1 cellular context compared by ENCODE assay signal in the genomic region with DNA sequence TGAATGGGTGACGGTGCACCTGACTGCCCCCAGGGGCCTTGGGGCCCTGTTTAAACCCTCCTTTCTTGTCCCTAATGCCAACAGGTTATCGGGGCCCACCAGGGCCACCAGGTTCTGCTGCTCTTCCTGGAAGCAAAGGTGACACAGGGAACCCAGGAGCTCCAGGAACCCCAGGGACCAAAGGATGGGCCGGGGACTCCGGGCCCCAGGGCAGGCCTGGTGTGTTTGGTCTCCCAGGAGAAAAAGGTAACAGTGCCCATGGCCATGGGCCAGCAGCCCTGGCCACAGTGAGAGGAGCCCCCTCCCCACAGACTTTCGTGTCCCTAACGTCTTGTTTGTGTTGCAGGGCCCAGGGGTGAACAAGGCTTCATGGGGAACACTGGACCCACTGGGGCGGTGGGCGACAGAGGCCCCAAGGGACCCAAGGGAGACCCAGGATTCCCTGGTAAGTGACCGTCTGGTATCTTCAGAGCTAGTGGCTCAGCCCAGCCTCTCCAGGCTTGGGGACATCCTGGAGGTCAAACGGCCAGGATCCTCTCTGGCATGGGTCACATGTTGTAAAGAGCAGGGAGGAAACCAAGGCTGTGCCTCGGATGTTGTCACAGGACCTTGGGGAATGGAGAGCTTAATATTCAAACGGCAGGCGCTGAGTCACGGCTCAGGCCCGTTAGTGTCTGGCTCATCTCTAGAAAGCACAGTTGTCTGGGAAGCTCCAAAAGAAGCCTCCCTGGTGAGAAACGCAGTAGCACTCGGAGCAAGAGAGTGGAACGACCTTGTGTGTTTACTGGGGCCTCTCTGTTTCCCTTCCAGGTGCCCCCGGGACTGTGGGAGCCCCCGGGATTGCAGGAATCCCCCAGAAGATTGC.
A peak's percentile ranks its signal among the peaks of the same experiment; 100 is the strongest.
TF ChIP-seq lines count a peak whose summit lies in the region.

No MANE protein-coding gene starts in this region.

TF ChIP-seq in K562, 482 proteins besides CTCF, POLR2A, EP300 and RAD21 (continued from another document and continues in another):
- TF ChIP-seq, protein P1, sequence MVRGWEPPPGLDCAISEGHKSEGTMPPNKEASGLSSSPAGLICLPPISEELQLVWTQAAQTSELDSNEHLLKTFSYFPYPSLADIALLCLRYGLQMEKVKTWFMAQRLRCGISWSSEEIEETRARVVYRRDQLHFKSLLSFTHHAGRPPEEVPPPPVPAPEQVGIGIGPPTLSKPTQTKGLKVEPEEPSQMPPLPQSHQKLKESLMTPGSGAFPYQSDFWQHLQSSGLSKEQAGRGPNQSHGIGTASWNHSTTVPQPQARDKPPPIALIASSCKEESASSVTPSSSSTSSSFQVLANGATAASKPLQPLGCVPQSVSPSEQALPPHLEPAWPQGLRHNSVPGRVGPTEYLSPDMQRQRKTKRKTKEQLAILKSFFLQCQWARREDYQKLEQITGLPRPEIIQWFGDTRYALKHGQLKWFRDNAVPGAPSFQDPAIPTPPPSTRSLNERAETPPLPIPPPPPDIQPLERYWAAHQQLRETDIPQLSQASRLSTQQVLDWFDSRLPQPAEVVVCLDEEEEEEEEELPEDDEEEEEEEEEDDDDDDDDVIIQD (CRISPR knock-in tag; IDR thresholded peaks at IDR 0.05) = no peak
- TF ChIP-seq NUFIP1 (IDR thresholded peaks at IDR 0.05; ENCODE audit: partially characterized antibody) (no peak), KLF6 (CRISPR knock-in tag; IDR thresholded peaks at IDR 0.05; ENCODE audit: borderline replicate concordance) (no peak), HEY1 (CRISPR knock-in tag; IDR thresholded peaks at IDR 0.05; ENCODE audit: borderline replicate concordance) (no peak), MED1 (CRISPR knock-in tag; IDR thresholded peaks at IDR 0.05; ENCODE audit: borderline replicate concordance) (no peak), RNF2 (IDR thresholded peaks at IDR 0.05) (no peak), POLR2AphosphoS2 (IDR thresholded peaks at IDR 0.05; ENCODE audit: low read length) (no peak), ZNF57 (CRISPR knock-in tag; IDR thresholded peaks at IDR 0.05) (no peak), CBX8 (IDR thresholded peaks at IDR 0.05; ENCODE audit: borderline replicate concordance, extremely low read depth, low read depth, low read length, poor library complexity, severe bottlenecking) (no peak), NFXL1 (CRISPR knock-in tag; IDR thresholded peaks at IDR 0.05) (no peak), DACH1 (IDR thresholded peaks at IDR 0.05; ENCODE audit: partially characterized antibody) (no peak), NR2C1 (IDR thresholded peaks at IDR 0.05) (no peak), NR2C1 (tag; IDR thresholded peaks at IDR 0.05) (0 out of 2 replicates have a peak, but pooled peaks have one; percentile 41), GABPA (tag; conservative IDR thresholded peaks at IDR 0.05; ENCODE audit: low read depth) (no peak; the same call in 1 of the 2 replicates), C11orf30 (IDR thresholded peaks at IDR 0.05; ENCODE audit: low read depth) (peak; percentile 71), SOX6 (IDR thresholded peaks at IDR 0.05) (no peak), SRSF7 (optimal IDR thresholded peaks at IDR 0.05; ENCODE audit: low read depth, low read length) (no peak), CBFB (CRISPR knock-in tag; IDR thresholded peaks at IDR 0.05) (no peak), ARHGAP35 (IDR thresholded peaks at IDR 0.05; ENCODE audit: partially characterized antibody) (no peak), ZNF75A (CRISPR knock-in tag; IDR thresholded peaks at IDR 0.05) (no peak), CC2D1A (IDR thresholded peaks at IDR 0.05) (no peak), ZNF143 (CRISPR knock-in tag; IDR thresholded peaks at IDR 0.05) (no peak), HSF4 (CRISPR knock-in tag; IDR thresholded peaks at IDR 0.05; ENCODE audit: borderline replicate concordance) (no peak), SMARCA5 (IDR thresholded peaks at IDR 0.05) (no peak), ZNF76 (CRISPR knock-in tag; IDR thresholded peaks at IDR 0.05; ENCODE audit: borderline replicate concordance) (0 out of 2 replicates have a peak, but pooled peaks have one; percentile 36), ESRRA (IDR thresholded peaks at IDR 0.05; ENCODE audit: borderline replicate concordance, low read depth) (no peak), NCOR1 (IDR thresholded peaks at IDR 0.05) (no peak), ZNF316 (IDR thresholded peaks at IDR 0.05) (peak; percentile 47), CBFA2T3 (IDR thresholded peaks at IDR 0.05) (no peak), PCBP1 (IDR thresholded peaks at IDR 0.05; ENCODE audit: low read depth, low read length, poor library complexity, severe bottlenecking) (no peak), CHCHD3 (CRISPR knock-in tag; IDR thresholded peaks at IDR 0.05) (no peak), JUN (IDR thresholded peaks at IDR 0.05; ENCODE audit: borderline replicate concordance, low read depth, low read length) (peak; percentile 23; the same call in 1 of the 2 replicates), JUN (CRISPR knock-in tag; IDR thresholded peaks at IDR 0.05; ENCODE audit: borderline replicate concordance) (no peak)
- TF ChIP-seq, protein P2, sequence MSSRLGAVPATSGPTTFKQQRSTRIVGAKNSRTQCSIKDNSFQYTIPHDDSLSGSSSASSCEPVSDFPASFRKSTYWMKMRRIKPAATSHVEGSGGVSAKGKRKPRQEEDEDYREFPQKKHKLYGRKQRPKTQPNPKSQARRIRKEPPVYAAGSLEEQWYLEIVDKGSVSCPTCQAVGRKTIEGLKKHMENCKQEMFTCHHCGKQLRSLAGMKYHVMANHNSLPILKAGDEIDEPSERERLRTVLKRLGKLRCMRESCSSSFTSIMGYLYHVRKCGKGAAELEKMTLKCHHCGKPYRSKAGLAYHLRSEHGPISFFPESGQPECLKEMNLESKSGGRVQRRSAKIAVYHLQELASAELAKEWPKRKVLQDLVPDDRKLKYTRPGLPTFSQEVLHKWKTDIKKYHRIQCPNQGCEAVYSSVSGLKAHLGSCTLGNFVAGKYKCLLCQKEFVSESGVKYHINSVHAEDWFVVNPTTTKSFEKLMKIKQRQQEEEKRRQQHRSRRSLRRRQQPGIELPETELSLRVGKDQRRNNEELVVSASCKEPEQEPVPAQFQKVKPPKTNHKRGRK (tag; IDR thresholded peaks at IDR 0.05) = no peak
- TF ChIP-seq, protein P3, sequence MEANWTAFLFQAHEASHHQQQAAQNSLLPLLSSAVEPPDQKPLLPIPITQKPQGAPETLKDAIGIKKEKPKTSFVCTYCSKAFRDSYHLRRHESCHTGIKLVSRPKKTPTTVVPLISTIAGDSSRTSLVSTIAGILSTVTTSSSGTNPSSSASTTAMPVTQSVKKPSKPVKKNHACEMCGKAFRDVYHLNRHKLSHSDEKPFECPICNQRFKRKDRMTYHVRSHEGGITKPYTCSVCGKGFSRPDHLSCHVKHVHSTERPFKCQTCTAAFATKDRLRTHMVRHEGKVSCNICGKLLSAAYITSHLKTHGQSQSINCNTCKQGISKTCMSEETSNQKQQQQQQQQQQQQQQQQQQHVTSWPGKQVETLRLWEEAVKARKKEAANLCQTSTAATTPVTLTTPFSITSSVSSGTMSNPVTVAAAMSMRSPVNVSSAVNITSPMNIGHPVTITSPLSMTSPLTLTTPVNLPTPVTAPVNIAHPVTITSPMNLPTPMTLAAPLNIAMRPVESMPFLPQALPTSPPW (CRISPR knock-in tag; IDR thresholded peaks at IDR 0.05) = no peak
- TF ChIP-seq, protein P4, sequence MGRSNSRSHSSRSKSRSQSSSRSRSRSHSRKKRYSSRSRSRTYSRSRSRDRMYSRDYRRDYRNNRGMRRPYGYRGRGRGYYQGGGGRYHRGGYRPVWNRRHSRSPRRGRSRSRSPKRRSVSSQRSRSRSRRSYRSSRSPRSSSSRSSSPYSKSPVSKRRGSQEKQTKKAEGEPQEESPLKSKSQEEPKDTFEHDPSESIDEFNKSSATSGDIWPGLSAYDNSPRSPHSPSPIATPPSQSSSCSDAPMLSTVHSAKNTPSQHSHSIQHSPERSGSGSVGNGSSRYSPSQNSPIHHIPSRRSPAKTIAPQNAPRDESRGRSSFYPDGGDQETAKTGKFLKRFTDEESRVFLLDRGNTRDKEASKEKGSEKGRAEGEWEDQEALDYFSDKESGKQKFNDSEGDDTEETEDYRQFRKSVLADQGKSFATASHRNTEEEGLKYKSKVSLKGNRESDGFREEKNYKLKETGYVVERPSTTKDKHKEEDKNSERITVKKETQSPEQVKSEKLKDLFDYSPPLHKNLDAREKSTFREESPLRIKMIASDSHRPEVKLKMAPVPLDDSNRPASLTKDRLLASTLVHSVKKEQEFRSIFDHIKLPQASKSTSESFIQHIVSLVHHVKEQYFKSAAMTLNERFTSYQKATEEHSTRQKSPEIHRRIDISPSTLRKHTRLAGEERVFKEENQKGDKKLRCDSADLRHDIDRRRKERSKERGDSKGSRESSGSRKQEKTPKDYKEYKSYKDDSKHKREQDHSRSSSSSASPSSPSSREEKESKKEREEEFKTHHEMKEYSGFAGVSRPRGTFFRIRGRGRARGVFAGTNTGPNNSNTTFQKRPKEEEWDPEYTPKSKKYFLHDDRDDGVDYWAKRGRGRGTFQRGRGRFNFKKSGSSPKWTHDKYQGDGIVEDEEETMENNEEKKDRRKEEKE (IDR thresholded peaks at IDR 0.05; ENCODE audit: borderline replicate concordance in 1 of 2, control insufficient read depth in 1 of 2, low read depth in 2 of 2, low read length in 1 of 2) = no peak
- TF ChIP-seq, protein P5, sequence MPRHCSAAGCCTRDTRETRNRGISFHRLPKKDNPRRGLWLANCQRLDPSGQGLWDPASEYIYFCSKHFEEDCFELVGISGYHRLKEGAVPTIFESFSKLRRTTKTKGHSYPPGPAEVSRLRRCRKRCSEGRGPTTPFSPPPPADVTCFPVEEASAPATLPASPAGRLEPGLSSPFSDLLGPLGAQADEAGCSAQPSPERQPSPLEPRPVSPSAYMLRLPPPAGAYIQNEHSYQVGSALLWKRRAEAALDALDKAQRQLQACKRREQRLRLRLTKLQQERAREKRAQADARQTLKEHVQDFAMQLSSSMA (CRISPR knock-in tag; IDR thresholded peaks at IDR 0.05) = no peak
- TF ChIP-seq, protein P6, sequence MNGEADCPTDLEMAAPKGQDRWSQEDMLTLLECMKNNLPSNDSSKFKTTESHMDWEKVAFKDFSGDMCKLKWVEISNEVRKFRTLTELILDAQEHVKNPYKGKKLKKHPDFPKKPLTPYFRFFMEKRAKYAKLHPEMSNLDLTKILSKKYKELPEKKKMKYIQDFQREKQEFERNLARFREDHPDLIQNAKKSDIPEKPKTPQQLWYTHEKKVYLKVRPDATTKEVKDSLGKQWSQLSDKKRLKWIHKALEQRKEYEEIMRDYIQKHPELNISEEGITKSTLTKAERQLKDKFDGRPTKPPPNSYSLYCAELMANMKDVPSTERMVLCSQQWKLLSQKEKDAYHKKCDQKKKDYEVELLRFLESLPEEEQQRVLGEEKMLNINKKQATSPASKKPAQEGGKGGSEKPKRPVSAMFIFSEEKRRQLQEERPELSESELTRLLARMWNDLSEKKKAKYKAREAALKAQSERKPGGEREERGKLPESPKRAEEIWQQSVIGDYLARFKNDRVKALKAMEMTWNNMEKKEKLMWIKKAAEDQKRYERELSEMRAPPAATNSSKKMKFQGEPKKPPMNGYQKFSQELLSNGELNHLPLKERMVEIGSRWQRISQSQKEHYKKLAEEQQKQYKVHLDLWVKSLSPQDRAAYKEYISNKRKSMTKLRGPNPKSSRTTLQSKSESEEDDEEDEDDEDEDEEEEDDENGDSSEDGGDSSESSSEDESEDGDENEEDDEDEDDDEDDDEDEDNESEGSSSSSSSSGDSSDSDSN (IDR thresholded peaks at IDR 0.05; ENCODE audit: borderline replicate concordance in 1 of 2, low read depth in 2 of 2, low read length in 2 of 2) = no peak
- TF ChIP-seq, protein P7, sequence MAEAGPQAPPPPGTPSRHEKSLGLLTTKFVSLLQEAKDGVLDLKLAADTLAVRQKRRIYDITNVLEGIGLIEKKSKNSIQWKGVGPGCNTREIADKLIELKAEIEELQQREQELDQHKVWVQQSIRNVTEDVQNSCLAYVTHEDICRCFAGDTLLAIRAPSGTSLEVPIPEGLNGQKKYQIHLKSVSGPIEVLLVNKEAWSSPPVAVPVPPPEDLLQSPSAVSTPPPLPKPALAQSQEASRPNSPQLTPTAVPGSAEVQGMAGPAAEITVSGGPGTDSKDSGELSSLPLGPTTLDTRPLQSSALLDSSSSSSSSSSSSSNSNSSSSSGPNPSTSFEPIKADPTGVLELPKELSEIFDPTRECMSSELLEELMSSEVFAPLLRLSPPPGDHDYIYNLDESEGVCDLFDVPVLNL (CRISPR knock-in tag; IDR thresholded peaks at IDR 0.05; ENCODE audit: low read depth) = no peak
- TF ChIP-seq, protein P8, sequence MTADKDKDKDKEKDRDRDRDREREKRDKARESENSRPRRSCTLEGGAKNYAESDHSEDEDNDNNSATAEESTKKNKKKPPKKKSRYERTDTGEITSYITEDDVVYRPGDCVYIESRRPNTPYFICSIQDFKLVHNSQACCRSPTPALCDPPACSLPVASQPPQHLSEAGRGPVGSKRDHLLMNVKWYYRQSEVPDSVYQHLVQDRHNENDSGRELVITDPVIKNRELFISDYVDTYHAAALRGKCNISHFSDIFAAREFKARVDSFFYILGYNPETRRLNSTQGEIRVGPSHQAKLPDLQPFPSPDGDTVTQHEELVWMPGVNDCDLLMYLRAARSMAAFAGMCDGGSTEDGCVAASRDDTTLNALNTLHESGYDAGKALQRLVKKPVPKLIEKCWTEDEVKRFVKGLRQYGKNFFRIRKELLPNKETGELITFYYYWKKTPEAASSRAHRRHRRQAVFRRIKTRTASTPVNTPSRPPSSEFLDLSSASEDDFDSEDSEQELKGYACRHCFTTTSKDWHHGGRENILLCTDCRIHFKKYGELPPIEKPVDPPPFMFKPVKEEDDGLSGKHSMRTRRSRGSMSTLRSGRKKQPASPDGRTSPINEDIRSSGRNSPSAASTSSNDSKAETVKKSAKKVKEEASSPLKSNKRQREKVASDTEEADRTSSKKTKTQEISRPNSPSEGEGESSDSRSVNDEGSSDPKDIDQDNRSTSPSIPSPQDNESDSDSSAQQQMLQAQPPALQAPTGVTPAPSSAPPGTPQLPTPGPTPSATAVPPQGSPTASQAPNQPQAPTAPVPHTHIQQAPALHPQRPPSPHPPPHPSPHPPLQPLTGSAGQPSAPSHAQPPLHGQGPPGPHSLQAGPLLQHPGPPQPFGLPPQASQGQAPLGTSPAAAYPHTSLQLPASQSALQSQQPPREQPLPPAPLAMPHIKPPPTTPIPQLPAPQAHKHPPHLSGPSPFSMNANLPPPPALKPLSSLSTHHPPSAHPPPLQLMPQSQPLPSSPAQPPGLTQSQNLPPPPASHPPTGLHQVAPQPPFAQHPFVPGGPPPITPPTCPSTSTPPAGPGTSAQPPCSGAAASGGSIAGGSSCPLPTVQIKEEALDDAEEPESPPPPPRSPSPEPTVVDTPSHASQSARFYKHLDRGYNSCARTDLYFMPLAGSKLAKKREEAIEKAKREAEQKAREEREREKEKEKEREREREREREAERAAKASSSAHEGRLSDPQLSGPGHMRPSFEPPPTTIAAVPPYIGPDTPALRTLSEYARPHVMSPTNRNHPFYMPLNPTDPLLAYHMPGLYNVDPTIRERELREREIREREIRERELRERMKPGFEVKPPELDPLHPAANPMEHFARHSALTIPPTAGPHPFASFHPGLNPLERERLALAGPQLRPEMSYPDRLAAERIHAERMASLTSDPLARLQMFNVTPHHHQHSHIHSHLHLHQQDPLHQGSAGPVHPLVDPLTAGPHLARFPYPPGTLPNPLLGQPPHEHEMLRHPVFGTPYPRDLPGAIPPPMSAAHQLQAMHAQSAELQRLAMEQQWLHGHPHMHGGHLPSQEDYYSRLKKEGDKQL (CRISPR knock-in tag; IDR thresholded peaks at IDR 0.05; ENCODE audit: borderline replicate concordance) = no peak
- TF ChIP-seq, protein P9, sequence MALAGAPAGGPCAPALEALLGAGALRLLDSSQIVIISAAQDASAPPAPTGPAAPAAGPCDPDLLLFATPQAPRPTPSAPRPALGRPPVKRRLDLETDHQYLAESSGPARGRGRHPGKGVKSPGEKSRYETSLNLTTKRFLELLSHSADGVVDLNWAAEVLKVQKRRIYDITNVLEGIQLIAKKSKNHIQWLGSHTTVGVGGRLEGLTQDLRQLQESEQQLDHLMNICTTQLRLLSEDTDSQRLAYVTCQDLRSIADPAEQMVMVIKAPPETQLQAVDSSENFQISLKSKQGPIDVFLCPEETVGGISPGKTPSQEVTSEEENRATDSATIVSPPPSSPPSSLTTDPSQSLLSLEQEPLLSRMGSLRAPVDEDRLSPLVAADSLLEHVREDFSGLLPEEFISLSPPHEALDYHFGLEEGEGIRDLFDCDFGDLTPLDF (CRISPR knock-in tag; IDR thresholded peaks at IDR 0.05) = no peak
